In genomic region chr22:30225220-30225922, GRCh38 we compare ENCODE assay signal across 20 cellular contexts. TPM values are rescaled to one million over a fixed set of nuclear protein-coding genes. Genes with fewer than 3 reads are reported as not detected.
DNase-seq lines count a peak whose midpoint lies in the region; ATAC-seq, FAIRE-seq and TF ChIP-seq lines count a peak whose summit lies in the region.
"Had no signal": no experiment of that assay in that cellular context is flagged by ENCODE, and none has a peak within 500 bp of the region (broad histone marks: within the 10 kb centered on the region; RNA-seq: fewer than 3 reads in every experiment).

No MANE protein-coding gene starts in this region.

- H3K27ac ChIP-seq in CD4-positive, CD25-positive, alpha-beta regulatory T cell (ENCODE audit: insufficient read depth, low read length, poor library complexity, severe bottlenecking), result no peak overlapping the region
- H3K27ac ChIP-seq: GM23248, Peyer's patch had no signal

- H3K4me3 ChIP-seq in CD4-positive, CD25-positive, alpha-beta regulatory T cell (ENCODE audit: low read depth, low read length), result no peak overlapping the region
- no peak overlapping the region for H3K4me3 ChIP-seq in Caco-2 (ENCODE audit: low read depth, low read length)
- H3K4me3 ChIP-seq: GM23248, Peyer's patch had no signal

- no peaks in the 10 kb centered on the region for H3K27me3 Mint-ChIP-seq in CD4-positive, CD25-positive, alpha-beta regulatory T cell
- H3K27me3 Mint-ChIP-seq in Caco-2 (ENCODE audit: insufficient read depth, unreplicated experiment) (no peaks in the 10 kb centered on the region), T-helper 17 cell (no peaks in the 10 kb centered on the region)
- H3K27me3 Mint-ChIP-seq in naive thymus-derived CD8-positive, alpha-beta T cell, result no peaks in the 10 kb centered on the region

- ATAC-seq in CD4-positive, CD25-positive, alpha-beta regulatory T cell (ENCODE audit: low read depth in 2 of 2), result no peak
- ATAC-seq in T-helper 17 cell (no peak), HG02885 (IDR thresholded peaks at IDR 0.05; ENCODE audit: poor library complexity, unreplicated experiment) (no peak)
- ATAC-seq in naive thymus-derived CD8-positive, alpha-beta T cell, result no peak

- no peak overlapping the region for H3K4me3 Mint-ChIP-seq in CD4-positive, CD25-positive, alpha-beta regulatory T cell
- H3K4me3 Mint-ChIP-seq in Caco-2 (ENCODE audit: unreplicated experiment) (no peak overlapping the region), T-helper 17 cell (no peak overlapping the region)
- H3K4me3 Mint-ChIP-seq in naive thymus-derived CD8-positive, alpha-beta T cell, result no peak overlapping the region

- intact Hi-C loops in Caco-2 (cut with micrococcal nuclease; ENCODE audit: unreplicated experiment), result no loop called here

- TF ChIP-seq CTCF in Caco-2 (IDR thresholded peaks at IDR 0.05; ENCODE audit: insufficient read depth in 1 of 2, low read depth in 1 of 2, low read length in 1 of 2, severe bottlenecking in 1 of 2, unreplicated experiment in 1 of 2), result no peak

- no peaks in the 10 kb centered on the region for H3K9me3 Mint-ChIP-seq in CD4-positive, CD25-positive, alpha-beta regulatory T cell
- no peaks in the 10 kb centered on the region for H3K9me3 Mint-ChIP-seq in Caco-2 (ENCODE audit: unreplicated experiment)
- H3K9me3 Mint-ChIP-seq in naive thymus-derived CD8-positive, alpha-beta T cell, result no peaks in the 10 kb centered on the region

- CTCF ChIA-PET in Caco-2 (lab: Charles Lee), result interaction anchor here (0.6 kb wide), 2 partner anchors 12 to 21 kb away, joined by 3 read pairs; partner anchors contain the start of gene LIF

- no peaks in the 10 kb centered on the region for H3K36me3 Mint-ChIP-seq in CD4-positive, CD25-positive, alpha-beta regulatory T cell
- H3K36me3 Mint-ChIP-seq in Caco-2 (ENCODE audit: insufficient read depth, unreplicated experiment) (no peaks in the 10 kb centered on the region), T-helper 17 cell (ENCODE audit: low read depth) (no peaks in the 10 kb centered on the region)
- H3K36me3 Mint-ChIP-seq in naive thymus-derived CD8-positive, alpha-beta T cell, result no peaks in the 10 kb centered on the region

- H3K4me1 Mint-ChIP-seq in CD4-positive, CD25-positive, alpha-beta regulatory T cell, result peaks cover 15 to 58% (median 41%) of the 10 kb centered on the region in 4 donors
- H3K4me1 Mint-ChIP-seq in Caco-2 (ENCODE audit: low read depth, unreplicated experiment) (peaks cover 19% of the 10 kb centered on the region), T-helper 17 cell (peaks cover 57% of the 10 kb centered on the region)
- peaks cover 36 to 70% (median 67%) of the 10 kb centered on the region in 4 donors for H3K4me1 Mint-ChIP-seq in naive thymus-derived CD8-positive, alpha-beta T cell

- H3K9me3 ChIP-seq in CD4-positive, CD25-positive, alpha-beta regulatory T cell (ENCODE audit: control insufficient read depth in 2 of 2, low read length in 2 of 2), result no peaks in the 10 kb centered on the region
- H3K9me3 ChIP-seq in Caco-2 (no peaks in the 10 kb centered on the region), T-helper 17 cell (ENCODE audit: control insufficient read depth, low read length, poor library complexity, severe bottlenecking) (no peaks in the 10 kb centered on the region)
- H3K9me3 ChIP-seq: Peyer's patch, SK-N-SH had no signal

- no peak for DNase-seq in CD4-positive, CD25-positive, alpha-beta regulatory T cell
- no peak for DNase-seq in Caco-2
- no peak for DNase-seq in T-helper 17 cell
- DNase-seq in naive thymus-derived CD8-positive, alpha-beta T cell, result no peak
- no peak for DNase-seq in urothelium cell line (ENCODE audit: low spot score)
- no peak for DNase-seq in T-helper 9 cell
- DNase-seq: activated CD4-positive, alpha-beta T cell treated with anti-CD3 and anti-CD28 coated beads for 4 hours; activated gamma-delta T cell; AML-193; DMS 273 treated with DMSO at 0.1 percent for 48 hours; glutamatergic neuron; GM23248; midbrain; NCI-H187 treated with DMSO at 0.1 percent for 48 hours; NCI-H2227 treated with DMSO at 0.1 percent for 48 hours; nucleus accumbens; Peyer's patch; SK-N-SH had no signal

- no peaks in the 10 kb centered on the region for H3K27me3 ChIP-seq in CD4-positive, CD25-positive, alpha-beta regulatory T cell (ENCODE audit: control insufficient read depth, insufficient read depth, low read length)
- H3K27me3 ChIP-seq in Caco-2 (replicated peaks; ENCODE audit: control insufficient read depth, insufficient read depth, low read length), result no peaks in the 10 kb centered on the region
- H3K27me3 ChIP-seq: Peyer's patch had no signal

- H3K36me3 ChIP-seq in CD4-positive, CD25-positive, alpha-beta regulatory T cell (ENCODE audit: control insufficient read depth, insufficient read depth, low read length), result no peaks in the 10 kb centered on the region
- H3K36me3 ChIP-seq in Caco-2 (ENCODE audit: control insufficient read depth, insufficient read depth, low read length), result no peaks in the 10 kb centered on the region
- H3K36me3 ChIP-seq: Peyer's patch had no signal

- BruUV-seq in Caco-2 (replicated peaks; lab: Mats Ljungman, UMichigan), result no TSS peak

- POLR2A ChIA-PET in Caco-2 (lab: Charles Lee), result no interaction called here
- POLR2A ChIA-PET in naive thymus-derived CD8-positive, alpha-beta T cell (lab: Charles Lee), result no interaction called here

- FAIRE-seq in urothelium cell line (lab: Jason Lieb, UNC), result no peak

- peaks cover 25% of the 10 kb centered on the region for H3K4me1 ChIP-seq in CD4-positive, CD25-positive, alpha-beta regulatory T cell (ENCODE audit: control insufficient read depth, insufficient read depth, low read length, poor library complexity, severe bottlenecking)
- peaks cover 9% of the 10 kb centered on the region; the same call in 1 of the 2 replicates for H3K4me1 ChIP-seq in Caco-2

- H3K27ac Mint-ChIP-seq in CD4-positive, CD25-positive, alpha-beta regulatory T cell, result peak overlapping the region in 2 of 3 donors; percentile 54 to 80
- H3K27ac Mint-ChIP-seq in Caco-2 (ENCODE audit: unreplicated experiment), result peak overlapping the region; percentile 61
- H3K27ac Mint-ChIP-seq in T-helper 17 cell, result peak overlapping the region; percentile 82
- peak overlapping the region in 8 of 10 donors; percentile 1 to 86 (median 47) for H3K27ac Mint-ChIP-seq in naive thymus-derived CD8-positive, alpha-beta T cell

RNA-seq across cellular contexts. Expression of gene LIF, which starts 21.2 kb away (rescaled TPM):
- total RNA-seq in CD4-positive, CD25-positive, alpha-beta regulatory T cell, result 0.96 TPM
- not detected for polyA plus RNA-seq in CD4-positive, CD25-positive, alpha-beta regulatory T cell
- total RNA-seq in Caco-2 (2022) (8.0 and 9.7 TPM in 2 replicates), T-helper 17 cell (1 to 10 TPM; 1.8 to 5.3 TPM)
- total RNA-seq in naive thymus-derived CD8-positive, alpha-beta T cell, result not detected
- not detected for polyA plus RNA-seq in naive thymus-derived CD8-positive, alpha-beta T cell

RNA-seq across cellular contexts. Expression of gene OSM, which starts 41.3 kb away (rescaled TPM):
- 24.0 TPM for total RNA-seq in CD4-positive, CD25-positive, alpha-beta regulatory T cell
- polyA plus RNA-seq in CD4-positive, CD25-positive, alpha-beta regulatory T cell, result 1 to 10 TPM; 2.4 to 7.0 (median 4.8) TPM
- total RNA-seq in Caco-2 (2022), result not detected in 2 replicates
- 10 to 100 TPM; 29.1 to 35.2 TPM for total RNA-seq in T-helper 17 cell
- total RNA-seq in naive thymus-derived CD8-positive, alpha-beta T cell, result 1 to 10 TPM in 1 of 2 experiments, under 1 TPM in 1; 0.81 to 1.1 TPM
- 10 to 100 TPM in 1 of 3 donors, 1 to 10 TPM in 2; 4.4 to 11.6 (median 4.4) TPM for polyA plus RNA-seq in naive thymus-derived CD8-positive, alpha-beta T cell
- total RNA-seq: G401, GM23248, Peyer's patch had no signal
- polyA plus RNA-seq: GM23248, SK-N-SH had no signal

Comparison
In these comparisons a context has a peak if more than half of its experiments do, and no peak if none do; other contexts are left out.
1. RNA of gene OSM, which starts 41.3 kb away (total RNA-seq): 29.1 to 35.2 TPM in T-helper 17 cell and 24.0 TPM in CD4-positive, CD25-positive, alpha-beta regulatory T cell (single experiment); 0.81 to 1.1 TPM in naive thymus-derived CD8-positive, alpha-beta T cell and not detected in Caco-2; every median in the first group is over 10 times any median in the second.
2. Peak in every context shown above with its lines, with median percentiles within 50 percentile points of each other: H3K27ac Mint-ChIP-seq.